Comparison of ENCODE assay signal across 1 cellular context in genomic region chr1:87673748-87674147, GRCh38.
TF ChIP-seq lines count a peak whose summit lies in the region.

No MANE protein-coding gene starts in this region.

TF ChIP-seq in WTC11, 78 proteins besides CTCF, POLR2A, EP300 and RAD21 (continued from another document):
- no peak for TF ChIP-seq ARID4B (CRISPR knock-in tag; IDR thresholded peaks at IDR 0.05; ENCODE audit: borderline replicate concordance)
- TF ChIP-seq ZNF396 (CRISPR knock-in tag; IDR thresholded peaks at IDR 0.05; ENCODE audit: borderline replicate concordance) = no peak
- no peak for TF ChIP-seq ZNF219 (CRISPR knock-in tag; IDR thresholded peaks at IDR 0.05; ENCODE audit: borderline replicate concordance)
- no peak for TF ChIP-seq ZNF263 (CRISPR knock-in tag; IDR thresholded peaks at IDR 0.05; ENCODE audit: low read depth)
- no peak for TF ChIP-seq ZMAT4 (CRISPR knock-in tag; IDR thresholded peaks at IDR 0.05)
- no peak for TF ChIP-seq IRF1 (CRISPR knock-in tag; IDR thresholded peaks at IDR 0.05)
